In genomic region chr15:67259375-67259774, GRCh38 we compare ENCODE assay signal across 34 cellular contexts.
"Had no signal": no experiment of that assay in that cellular context is flagged by ENCODE, and none has a peak within 500 bp of the region (broad histone marks: within the 10 kb centered on the region; RNA-seq: fewer than 3 reads in every experiment).

No MANE protein-coding gene starts in this region.

- FAIRE-seq: astrocyte, TTC549 had no signal

- H3K27ac ChIP-seq: adrenal gland, body of pancreas, brain microvascular endothelial cell, breast epithelium, VCaP had no signal

- H3K4me1 ChIP-seq: breast epithelium had no signal

- H3K36me3 ChIP-seq: adrenal gland, brain microvascular endothelial cell, breast epithelium had no signal

- DNase-seq: activated B cell treated with CpG ODN at 0.5 μM for 24 hours; activated CD4-positive, alpha-beta memory T cell treated with anti-CD3 and anti-CD28 coated beads for 36 hours; activated CD4-positive, alpha-beta T cell treated with anti-CD3 and anti-CD28 coated beads for 4 hours; activated CD4-positive, alpha-beta T cell treated with anti-CD3 and anti-CD28 coated beads, Interleukin-2, amount 10 ng/mL, durations not matched to agents 24 days and 14 days; activated CD4-positive, alpha-beta T cell treated with anti-CD3 and anti-CD28 coated beads, Interleukin-2, amount 50 U/mL, for 1 hour; activated CD4-positive, alpha-beta T cell treated with anti-CD3 and anti-CD28 coated beads, Interleukin-2, amount 50 U/mL, for 4 hours; activated CD4-positive, CD25-positive, alpha-beta regulatory T cell treated with anti-CD3 and anti-CD28 coated beads, Interleukin-2, amount 50 U/mL, for 72 hours; activated CD8-positive, alpha-beta memory T cell treated with anti-CD3 and anti-CD28 coated beads, Interleukin-2, amount 50 U/mL, for 4 hours; activated CD8-positive, alpha-beta T cell treated with anti-CD3 and anti-CD28 coated beads for 36 hours; activated effector memory CD4-positive, alpha-beta T cell treated with anti-CD3 and anti-CD28 coated beads, Interleukin-2, amount 50 U/mL, for 16 hours; activated gamma-delta T cell treated with Interleukin-2 at 50 U/mL for 16 hours; activated naive CD4-positive, alpha-beta T cell; activated naive CD4-positive, alpha-beta T cell treated with anti-CD3 and anti-CD28 coated beads for 36 hours; activated naive CD4-positive, alpha-beta T cell treated with anti-CD3 and anti-CD28 coated beads, Interleukin-2, amount 50 U/mL, for 16 hours; activated naive CD8-positive, alpha-beta T cell treated with anti-CD3 and anti-CD28 coated beads for 36 hours; activated T-cell treated with anti-CD3 and anti-CD28 coated beads for 4 hours; activated T-cell treated with anti-CD3 and anti-CD28 coated beads, Interleukin-2, amount 50 U/mL, for 1 hour; activated T-cell treated with anti-CD3 and anti-CD28 coated beads, Interleukin-2, amount 50 U/mL, for 4 hours; activated T-cell treated with anti-CD3 and anti-CD28 coated beads, Interleukin-2, amount 50 U/mL, for 72 hours; adrenal gland; amniotic stem cell; aorta; body of pancreas; brain microvascular endothelial cell; central memory CD4-positive, alpha-beta T cell; T-helper 1 cell; T-helper 2 cell; T-helper 9 cell had no signal

- H3K4me3 ChIP-seq: adrenal gland, body of pancreas, breast epithelium had no signal

- H3K9me3 ChIP-seq: adrenal gland, body of pancreas, breast epithelium had no signal

- H3K27me3 ChIP-seq: adrenal gland, body of pancreas, brain microvascular endothelial cell, breast epithelium had no signal

- ATAC-seq: activated CD8-positive, alpha-beta T cell treated with anti-CD3 and anti-CD28 coated beads for 36 hours; activated naive CD4-positive, alpha-beta T cell treated with anti-CD3 and anti-CD28 coated beads, Interleukin-2, amount 50 U/mL, for 72 hours; activated T-cell treated with anti-CD3 and anti-CD28 coated beads, Interleukin-2, amount 50 U/mL, for 4 hours; activated T-cell treated with anti-CD3 and anti-CD28 coated beads, Interleukin-2, amount 50 U/mL, for 72 hours; activated T-helper 17 cell treated with anti-CD3 and anti-CD28 coated beads, Interleukin-2, amount 50 U/mL, for 72 hours; body of pancreas had no signal
